ENCODE assay signal across 17 cellular contexts in the genomic region with DNA sequence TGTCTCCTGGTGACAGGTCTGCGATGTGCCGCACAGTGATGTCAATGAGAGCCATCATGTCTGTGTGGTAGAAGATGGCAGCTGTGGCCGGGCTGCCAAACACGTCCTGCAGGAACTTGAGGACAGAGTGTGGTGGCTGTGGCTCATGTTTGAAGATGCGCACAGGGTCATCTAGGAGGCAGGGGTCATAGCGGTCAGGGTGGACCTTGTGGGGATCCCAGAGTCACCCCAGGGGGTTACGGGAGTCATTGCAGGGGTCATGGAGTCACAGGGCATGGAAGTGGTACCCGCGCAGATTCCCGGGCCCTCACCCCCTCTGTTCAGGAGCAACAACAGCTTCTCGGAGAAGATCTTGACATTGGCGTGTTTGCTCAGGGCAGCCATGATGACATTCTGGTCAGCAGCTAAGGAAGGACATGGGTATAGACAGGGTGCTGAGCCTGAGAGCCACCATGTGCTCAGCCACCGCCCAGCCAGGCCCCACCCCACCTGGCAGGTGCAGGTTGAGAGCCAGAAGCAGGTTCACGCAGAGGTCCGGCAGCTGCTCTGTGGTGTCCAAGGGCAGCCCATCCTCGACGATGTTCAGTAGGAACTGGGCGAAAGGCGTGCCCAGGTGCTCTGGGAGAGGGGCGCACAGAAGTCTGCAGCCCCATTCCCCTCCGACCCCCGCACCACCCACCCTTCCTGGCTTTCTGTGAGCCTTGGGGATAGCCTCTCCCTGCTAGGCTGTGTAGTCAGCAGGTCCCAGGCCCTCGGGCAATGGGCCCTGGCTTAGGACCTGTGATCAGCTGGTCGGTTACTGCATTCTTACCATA. TPM values are rescaled to one million over a fixed set of nuclear protein-coding genes. Genes with fewer than 3 reads are reported as not detected.
DNase-seq lines count a peak whose midpoint lies in the region; ATAC-seq and TF ChIP-seq lines count a peak whose summit lies in the region.
"Had no signal": no experiment of that assay in that cellular context is flagged by ENCODE, and none has a peak within 500 bp of the region (broad histone marks: within the 10 kb centered on the region; RNA-seq: fewer than 3 reads in every experiment).

No MANE protein-coding gene starts in this region.

- H3K9me3 ChIP-seq in transverse colon: no peaks in the 10 kb centered on the region

- POLR2A ChIA-PET in activated CD8-positive, alpha-beta T cell treated with anti-CD3 and anti-CD28 coated beads, Interleukin-2, amount 10 ng/mL, durations not matched to agents 7 days and 5 days (lab: Charles Lee): no interaction called here
- POLR2A ChIA-PET in activated CD8-positive, alpha-beta T cell treated with anti-CD3 and anti-CD28 coated beads for 36 hours (lab: Charles Lee): no interaction called here

- no peak for TF ChIP-seq EP300 in transverse colon (IDR thresholded peaks at IDR 0.05; ENCODE audit: low read depth)

- in situ Hi-C loops in transverse colon (cut with MboI; ENCODE audit: low pct_ligation_motif_present in 1 of 4, low pct_unique_long_range_greater_than_20kb in 1 of 4, low sequenced_read_pairs in 3 of 4): no loop called here

- no peak overlapping the region for H3K4me3 Mint-ChIP-seq in activated CD8-positive, alpha-beta T cell treated with anti-CD3 and anti-CD28 coated beads, Interleukin-2, amount 10 ng/mL, durations not matched to agents 7 days and 5 days
- H3K4me3 Mint-ChIP-seq in activated CD8-positive, alpha-beta T cell treated with anti-CD3 and anti-CD28 coated beads for 36 hours: no peak overlapping the region
- peak overlapping the region; percentile 15 for H3K4me3 Mint-ChIP-seq in endothelial cell (ENCODE audit: unreplicated experiment)
- H3K4me3 Mint-ChIP-seq in stimulated activated naive B cell treated with anti-CD40 and anti-IgM and Interleukin-4, amounts not matched to agents 10 μg/mL and 1 μg/mL and 100 μg/mL, for 72 hours: no peak overlapping the region
- H3K4me3 Mint-ChIP-seq: CD14-positive monocyte, H9 had no signal

- no peaks in the 10 kb centered on the region for H3K27me3 ChIP-seq in transverse colon

- H3K4me3 ChIP-seq in transverse colon: no peak overlapping the region

- H3K36me3 Mint-ChIP-seq in activated CD8-positive, alpha-beta T cell treated with anti-CD3 and anti-CD28 coated beads, Interleukin-2, amount 10 ng/mL, durations not matched to agents 7 days and 5 days (ENCODE audit: low read depth): peaks cover 58% of the 10 kb centered on the region
- H3K36me3 Mint-ChIP-seq in activated CD8-positive, alpha-beta T cell treated with anti-CD3 and anti-CD28 coated beads for 36 hours (ENCODE audit: low read depth): peaks cover 49% of the 10 kb centered on the region
- peaks cover 51% of the 10 kb centered on the region for H3K36me3 Mint-ChIP-seq in endothelial cell (ENCODE audit: low read depth, unreplicated experiment)
- H3K36me3 Mint-ChIP-seq in stimulated activated naive B cell treated with anti-CD40 and anti-IgM and Interleukin-4, amounts not matched to agents 10 μg/mL and 1 μg/mL and 100 μg/mL, for 72 hours: peaks cover 40 to 68% of the 10 kb centered on the region in 2 donors

- no peak for DNase-seq in activated CD8-positive, alpha-beta T cell treated with anti-CD3 and anti-CD28 coated beads, Interleukin-2, amount 10 ng/mL, durations not matched to agents 7 days and 5 days
- no peak for DNase-seq in activated CD8-positive, alpha-beta T cell treated with anti-CD3 and anti-CD28 coated beads for 36 hours
- DNase-seq in endothelial cell (ENCODE audit: low spot score): no peak
- DNase-seq in stimulated activated naive B cell treated with anti-CD40 and anti-IgM and Interleukin-4, amounts not matched to agents 10 μg/mL and 1 μg/mL and 100 μg/mL, for 72 hours: no peak
- no peak for DNase-seq in 8988T
- DNase-seq in transverse colon: no peak
- DNase-seq: DMS53, H9, MM.1S, NCI-H1105, NCI-H1694 treated with DMSO at 0.1 percent for 48 hours, NCI-H446, NCI-H774, SHP77 treated with DMSO at 0.1 percent for 48 hours had no signal

- intact Hi-C loops in activated CD8-positive, alpha-beta T cell treated with anti-CD3 and anti-CD28 coated beads for 36 hours (cut with micrococcal nuclease): no loop called here
- intact Hi-C loops in transverse colon (cut with DNase I; ENCODE audit: low total_unique reads): no loop called here

- peaks cover 0 to 7% (median 6%) of the 10 kb centered on the region in 4 donors for H3K4me1 ChIP-seq in transverse colon

- peaks cover 27% of the 10 kb centered on the region for H3K4me1 Mint-ChIP-seq in activated CD8-positive, alpha-beta T cell treated with anti-CD3 and anti-CD28 coated beads, Interleukin-2, amount 10 ng/mL, durations not matched to agents 7 days and 5 days (ENCODE audit: low read depth)
- peaks cover 9% of the 10 kb centered on the region for H3K4me1 Mint-ChIP-seq in activated CD8-positive, alpha-beta T cell treated with anti-CD3 and anti-CD28 coated beads for 36 hours (ENCODE audit: low read depth)
- H3K4me1 Mint-ChIP-seq in endothelial cell (ENCODE audit: unreplicated experiment): peaks cover 17% of the 10 kb centered on the region
- H3K4me1 Mint-ChIP-seq in stimulated activated naive B cell treated with anti-CD40 and anti-IgM and Interleukin-4, amounts not matched to agents 10 μg/mL and 1 μg/mL and 100 μg/mL, for 72 hours: peaks cover 18 to 37% of the 10 kb centered on the region in 2 donors

- H3K9me3 Mint-ChIP-seq in activated CD8-positive, alpha-beta T cell treated with anti-CD3 and anti-CD28 coated beads, Interleukin-2, amount 10 ng/mL, durations not matched to agents 7 days and 5 days (ENCODE audit: insufficient read depth): no peaks in the 10 kb centered on the region
- no peaks in the 10 kb centered on the region for H3K9me3 Mint-ChIP-seq in activated CD8-positive, alpha-beta T cell treated with anti-CD3 and anti-CD28 coated beads for 36 hours
- no peaks in the 10 kb centered on the region for H3K9me3 Mint-ChIP-seq in endothelial cell (ENCODE audit: unreplicated experiment)
- H3K9me3 Mint-ChIP-seq in stimulated activated naive B cell treated with anti-CD40 and anti-IgM and Interleukin-4, amounts not matched to agents 10 μg/mL and 1 μg/mL and 100 μg/mL, for 72 hours: no peaks in the 10 kb centered on the region
- H3K9me3 Mint-ChIP-seq: H9 had no signal

- no peaks in the 10 kb centered on the region for H3K27me3 Mint-ChIP-seq in activated CD8-positive, alpha-beta T cell treated with anti-CD3 and anti-CD28 coated beads, Interleukin-2, amount 10 ng/mL, durations not matched to agents 7 days and 5 days (ENCODE audit: low read depth)
- H3K27me3 Mint-ChIP-seq in activated CD8-positive, alpha-beta T cell treated with anti-CD3 and anti-CD28 coated beads for 36 hours: no peaks in the 10 kb centered on the region
- peaks cover 11% of the 10 kb centered on the region for H3K27me3 Mint-ChIP-seq in endothelial cell (ENCODE audit: unreplicated experiment)
- H3K27me3 Mint-ChIP-seq in stimulated activated naive B cell treated with anti-CD40 and anti-IgM and Interleukin-4, amounts not matched to agents 10 μg/mL and 1 μg/mL and 100 μg/mL, for 72 hours: no peaks in the 10 kb centered on the region

- CTCF ChIA-PET in activated CD8-positive, alpha-beta T cell treated with anti-CD3 and anti-CD28 coated beads, Interleukin-2, amount 10 ng/mL, durations not matched to agents 7 days and 5 days (lab: Charles Lee): no interaction called here
- CTCF ChIA-PET in activated CD8-positive, alpha-beta T cell treated with anti-CD3 and anti-CD28 coated beads for 36 hours (lab: Charles Lee): no interaction called here

- no peak for ATAC-seq in activated CD8-positive, alpha-beta T cell treated with anti-CD3 and anti-CD28 coated beads, Interleukin-2, amount 10 ng/mL, durations not matched to agents 7 days and 5 days
- ATAC-seq in activated CD8-positive, alpha-beta T cell treated with anti-CD3 and anti-CD28 coated beads for 36 hours: no peak
- no peak for ATAC-seq in stimulated activated naive B cell treated with anti-CD40 and anti-IgM and Interleukin-4, amounts not matched to agents 10 μg/mL and 1 μg/mL and 100 μg/mL, for 72 hours (replicated peaks)
- ATAC-seq: Panc1 had no signal

- no peak for TF ChIP-seq POLR2A in transverse colon (IDR thresholded peaks at IDR 0.05)

- no peak for TF ChIP-seq CTCF in activated CD8-positive, alpha-beta T cell treated with anti-CD3 and anti-CD28 coated beads for 36 hours (IDR thresholded peaks at IDR 0.05)
- TF ChIP-seq CTCF in endothelial cell (IDR thresholded peaks at IDR 0.05; ENCODE audit: unreplicated experiment) (no peak), transverse colon (IDR thresholded peaks at IDR 0.05) (no peak)

- WGBS in transverse colon (ENCODE audit: low coverage in 1 of 2), 2 donors: 84% methylated on average over 24 of the region's 24 CpGs; no CpG with 5 or more reads in 1 of the 2 donors

- peaks cover 0 to 18% (median 4%) of the 10 kb centered on the region in 4 donors for H3K36me3 ChIP-seq in transverse colon

- peak overlapping the region; percentile 10 for H3K27ac Mint-ChIP-seq in activated CD8-positive, alpha-beta T cell treated with anti-CD3 and anti-CD28 coated beads, Interleukin-2, amount 10 ng/mL, durations not matched to agents 7 days and 5 days
- H3K27ac Mint-ChIP-seq in activated CD8-positive, alpha-beta T cell treated with anti-CD3 and anti-CD28 coated beads for 36 hours: no peak overlapping the region
- no peak overlapping the region for H3K27ac Mint-ChIP-seq in endothelial cell (ENCODE audit: unreplicated experiment)
- peak overlapping the region; percentile 26 for H3K27ac Mint-ChIP-seq in stimulated activated naive B cell treated with anti-CD40 and anti-IgM and Interleukin-4, amounts not matched to agents 10 μg/mL and 1 μg/mL and 100 μg/mL, for 72 hours

- no peak overlapping the region for H3K27ac ChIP-seq in transverse colon

RNA-seq across cellular contexts. Expression of a gene that starts 6.9 kb away (rescaled TPM):
- total RNA-seq in activated CD8-positive, alpha-beta T cell treated with anti-CD3 and anti-CD28 coated beads, Interleukin-2, amount 10 ng/mL, durations not matched to agents 7 days and 5 days: 10 to 100 TPM; 56.5 to 57.1 TPM
- total RNA-seq in activated CD8-positive, alpha-beta T cell treated with anti-CD3 and anti-CD28 coated beads for 36 hours: 10 to 100 TPM; 69.7 to 73.8 TPM
- total RNA-seq in endothelial cell (ENCODE audit: unreplicated experiment) (34.1 TPM), transverse colon (10 to 100 TPM; 42.3 to 74.6 (median 49.2) TPM)

RNA-seq across cellular contexts. Expression of a gene that starts 16.1 kb away (rescaled TPM):
- 10 to 100 TPM; 19.5 to 20.2 TPM for total RNA-seq in activated CD8-positive, alpha-beta T cell treated with anti-CD3 and anti-CD28 coated beads, Interleukin-2, amount 10 ng/mL, durations not matched to agents 7 days and 5 days
- 10 to 100 TPM; 15.8 to 17.8 TPM for total RNA-seq in activated CD8-positive, alpha-beta T cell treated with anti-CD3 and anti-CD28 coated beads for 36 hours
- 7.6 TPM for total RNA-seq in endothelial cell (ENCODE audit: unreplicated experiment)
- 10 to 100 TPM in 1 of 4 donors, 1 to 10 TPM in 3; 1.2 to 15.0 (median 3.9) TPM for total RNA-seq in transverse colon

RNA-seq across cellular contexts. Expression of a gene that starts 38.2 kb away (rescaled TPM):
- total RNA-seq in activated CD8-positive, alpha-beta T cell treated with anti-CD3 and anti-CD28 coated beads, Interleukin-2, amount 10 ng/mL, durations not matched to agents 7 days and 5 days: 10 to 100 TPM; 49.6 to 50.4 TPM
- 10 to 100 TPM; 47.7 to 48.0 TPM for total RNA-seq in activated CD8-positive, alpha-beta T cell treated with anti-CD3 and anti-CD28 coated beads for 36 hours
- 87.9 TPM for total RNA-seq in endothelial cell (ENCODE audit: unreplicated experiment)
- total RNA-seq in transverse colon: 100 to 1,000 TPM; 169 to 255 (median 225) TPM

RNA-seq across cellular contexts. Expression of a gene that starts 43.5 kb away (rescaled TPM):
- total RNA-seq in activated CD8-positive, alpha-beta T cell treated with anti-CD3 and anti-CD28 coated beads, Interleukin-2, amount 10 ng/mL, durations not matched to agents 7 days and 5 days: 10 to 100 TPM; 58.0 to 61.5 TPM
- 10 to 100 TPM; 41.3 to 45.0 TPM for total RNA-seq in activated CD8-positive, alpha-beta T cell treated with anti-CD3 and anti-CD28 coated beads for 36 hours
- total RNA-seq in endothelial cell (ENCODE audit: unreplicated experiment): 76.1 TPM
- 100 to 1,000 TPM; 134 to 282 (median 193) TPM for total RNA-seq in transverse colon

RNA-seq across cellular contexts. Expression of a gene that starts 57.2 kb away (rescaled TPM):
- under 1 TPM in 1 of 2 experiments, not detected in 1; 0.39 TPM for total RNA-seq in activated CD8-positive, alpha-beta T cell treated with anti-CD3 and anti-CD28 coated beads, Interleukin-2, amount 10 ng/mL, durations not matched to agents 7 days and 5 days
- total RNA-seq in activated CD8-positive, alpha-beta T cell treated with anti-CD3 and anti-CD28 coated beads for 36 hours: under 1 TPM in 1 of 2 experiments, not detected in 1; 0.43 TPM
- total RNA-seq in endothelial cell (ENCODE audit: unreplicated experiment) (0.44 TPM), transverse colon (10 to 100 TPM in 1 of 4 donors, not detected in 3; 13.1 TPM)
- total RNA-seq: A172 had no signal

Comparison
In these comparisons a context has a peak if more than half of its experiments do, and no peak if none do; other contexts are left out.
1. H3K27ac Mint-ChIP-seq: peak in activated CD8-positive, alpha-beta T cell treated with anti-CD3 and anti-CD28 coated beads, Interleukin-2, amount 10 ng/mL, durations not matched to agents 7 days and 5 days (single experiment) and stimulated activated naive B cell treated with anti-CD40 and anti-IgM and Interleukin-4, amounts not matched to agents 10 μg/mL and 1 μg/mL and 100 μg/mL, for 72 hours (single experiment); none in activated CD8-positive, alpha-beta T cell treated with anti-CD3 and anti-CD28 coated beads for 36 hours (single experiment) and endothelial cell (single experiment).